In genomic region chr11:69884286-69884685, GRCh38 we compare ENCODE assay signal across 6 cellular contexts.
"Had no signal": no experiment of that assay in that cellular context is flagged by ENCODE, and none has a peak within 500 bp of the region (broad histone marks: within the 10 kb centered on the region; RNA-seq: fewer than 3 reads in every experiment).

No MANE protein-coding gene starts in this region.

- H2AFZ ChIP-seq: GM23248 had no signal

- H3K4me3 ChIP-seq: GM23248, HAP-1 had no signal

- H3K9ac ChIP-seq: GM23248 had no signal

- DNase-seq: GM23248, GOT3, H7, IMR-90 had no signal

- H3K36me3 ChIP-seq: HAP-1 had no signal

- H3K9me3 ChIP-seq: HAP-1 had no signal

- ATAC-seq: HCT116 had no signal

- H3K27ac ChIP-seq: GM23248 had no signal
